In genomic region chr15:48533982-48534381, GRCh38 we compare ENCODE assay signal across 31 cellular contexts.
"Had no signal": no experiment of that assay in that cellular context is flagged by ENCODE, and none has a peak within 500 bp of the region (broad histone marks: within the 10 kb centered on the region; RNA-seq: fewer than 3 reads in every experiment).

No MANE protein-coding gene starts in this region.

- H3K4me1 Mint-ChIP-seq: activated naive CD4-positive, alpha-beta T cell treated with anti-CD3 and anti-CD28 coated beads, Interleukin-2, amount 10 ng/mL, durations not matched to agents 7 days and 5 days; activated naive CD8-positive, alpha-beta T cell treated with anti-CD3 and anti-CD28 coated beads, Interleukin-2, amount 10 ng/mL, durations not matched to agents 7 days and 5 days; memory B cell; naive thymus-derived CD4-positive, alpha-beta T cell; stimulated activated naive B cell treated with anti-CD40 and anti-IgM and Interleukin-4, amounts not matched to agents 10 μg/mL and 1 μg/mL and 100 μg/mL, for 72 hours had no signal

- H3K27me3 Mint-ChIP-seq: activated CD4-positive, alpha-beta memory T cell treated with anti-CD3 and anti-CD28 coated beads for 36 hours; stimulated activated naive B cell treated with anti-CD40 and anti-IgM and Interleukin-4, amounts not matched to agents 10 μg/mL and 1 μg/mL and 100 μg/mL, for 72 hours had no signal

- H2AFZ ChIP-seq: hepatocyte had no signal

- H3K4me3 Mint-ChIP-seq: activated CD4-positive, alpha-beta memory T cell treated with anti-CD3 and anti-CD28 coated beads for 36 hours; activated naive CD4-positive, alpha-beta T cell treated with anti-CD3 and anti-CD28 coated beads, Interleukin-2, amount 10 ng/mL, durations not matched to agents 7 days and 5 days; activated naive CD8-positive, alpha-beta T cell treated with anti-CD3 and anti-CD28 coated beads, Interleukin-2, amount 10 ng/mL, durations not matched to agents 7 days and 5 days; memory B cell; naive thymus-derived CD4-positive, alpha-beta T cell; neural crest cell; stimulated activated naive B cell treated with anti-CD40 and anti-IgM and Interleukin-4, amounts not matched to agents 10 μg/mL and 1 μg/mL and 100 μg/mL, for 72 hours; T-helper 1 cell treated with Interleukin-12 subunit alpha and Interleukin-12 subunit beta and Interleukin-4 antibody, amounts not matched to agents 30 μg/mL and 1 μg/mL, for 36 hours had no signal

- DNase-seq: activated CD4-positive, alpha-beta memory T cell treated with anti-CD3 and anti-CD28 coated beads for 36 hours; activated CD4-positive, alpha-beta T cell treated with anti-CD3 and anti-CD28 coated beads for 4 hours; activated CD8-positive, alpha-beta memory T cell treated with anti-CD3 and anti-CD28 coated beads, Interleukin-2, amount 50 U/mL, for 4 hours; activated gamma-delta T cell; activated naive CD4-positive, alpha-beta T cell treated with anti-CD3 and anti-CD28 coated beads, Interleukin-2, amount 10 ng/mL, durations not matched to agents 7 days and 5 days; activated naive CD8-positive, alpha-beta T cell treated with anti-CD3 and anti-CD28 coated beads, Interleukin-2, amount 10 ng/mL, durations not matched to agents 7 days and 5 days; activated T-cell treated with anti-CD3 and anti-CD28 coated beads, Interleukin-2, amount 50 U/mL, for 1 hour; amniotic stem cell; central memory CD4-positive, alpha-beta T cell; effector memory CD4-positive, alpha-beta T cell; erythroblast; glutamatergic neuron; left colon; midbrain; naive thymus-derived CD4-positive, alpha-beta T cell; occipital lobe; posterior cingulate gyrus; stimulated activated CD4-positive, alpha-beta T cell treated with anti-CD3 and anti-CD28 coated beads, Interleukin-15, amount 100 ng/mL, for 24 hours; stimulated activated CD4-positive, alpha-beta T cell treated with anti-CD3 and anti-CD28 coated beads, Interleukin-2, amount 100 ng/mL, for 24 hours; stimulated activated naive B cell treated with anti-CD40 and anti-IgM and Interleukin-4, amounts not matched to agents 10 μg/mL and 1 μg/mL and 100 μg/mL, for 72 hours; stomach; T-helper 9 cell; upper lobe of left lung had no signal

- H3K27ac Mint-ChIP-seq: activated CD4-positive, alpha-beta memory T cell treated with anti-CD3 and anti-CD28 coated beads for 36 hours; activated naive CD4-positive, alpha-beta T cell treated with anti-CD3 and anti-CD28 coated beads, Interleukin-2, amount 10 ng/mL, durations not matched to agents 7 days and 5 days; activated naive CD8-positive, alpha-beta T cell treated with anti-CD3 and anti-CD28 coated beads, Interleukin-2, amount 10 ng/mL, durations not matched to agents 7 days and 5 days; memory B cell; naive thymus-derived CD4-positive, alpha-beta T cell; stimulated activated naive B cell treated with anti-CD40 and anti-IgM and Interleukin-4, amounts not matched to agents 10 μg/mL and 1 μg/mL and 100 μg/mL, for 72 hours; T-helper 1 cell treated with Interleukin-12 subunit alpha and Interleukin-12 subunit beta and Interleukin-4 antibody, amounts not matched to agents 30 μg/mL and 1 μg/mL, for 36 hours had no signal

- H3K27me3 ChIP-seq: hepatocyte, stomach, thyroid gland, upper lobe of left lung, vagina had no signal

- H3K36me3 ChIP-seq: thyroid gland had no signal

- H3K79me2 ChIP-seq: hepatocyte had no signal

- H3K9me3 ChIP-seq: stomach, thyroid gland, upper lobe of left lung, vagina had no signal

- H3K4me3 ChIP-seq: hepatocyte, stomach, thyroid gland, upper lobe of left lung, vagina had no signal

- H3K27ac ChIP-seq: hepatocyte, stomach, upper lobe of left lung, VCaP had no signal

- H3K4me2 ChIP-seq: hepatocyte had no signal

- ATAC-seq: left colon; naive thymus-derived CD4-positive, alpha-beta T cell; right cardiac atrium; stimulated activated naive B cell treated with anti-CD40 and anti-IgM and Interleukin-4, amounts not matched to agents 10 μg/mL and 1 μg/mL and 100 μg/mL, for 72 hours had no signal

- H3K36me3 Mint-ChIP-seq: activated CD4-positive, alpha-beta memory T cell treated with anti-CD3 and anti-CD28 coated beads for 36 hours; activated naive CD4-positive, alpha-beta T cell treated with anti-CD3 and anti-CD28 coated beads, Interleukin-2, amount 10 ng/mL, durations not matched to agents 7 days and 5 days; activated naive CD8-positive, alpha-beta T cell treated with anti-CD3 and anti-CD28 coated beads, Interleukin-2, amount 10 ng/mL, durations not matched to agents 7 days and 5 days; memory B cell; naive thymus-derived CD4-positive, alpha-beta T cell; stimulated activated naive B cell treated with anti-CD40 and anti-IgM and Interleukin-4, amounts not matched to agents 10 μg/mL and 1 μg/mL and 100 μg/mL, for 72 hours had no signal

- H3K9me3 Mint-ChIP-seq: activated CD4-positive, alpha-beta memory T cell treated with anti-CD3 and anti-CD28 coated beads for 36 hours; activated naive CD4-positive, alpha-beta T cell treated with anti-CD3 and anti-CD28 coated beads, Interleukin-2, amount 10 ng/mL, durations not matched to agents 7 days and 5 days; activated naive CD8-positive, alpha-beta T cell treated with anti-CD3 and anti-CD28 coated beads, Interleukin-2, amount 10 ng/mL, durations not matched to agents 7 days and 5 days; memory B cell; naive thymus-derived CD4-positive, alpha-beta T cell; neural crest cell; stimulated activated naive B cell treated with anti-CD40 and anti-IgM and Interleukin-4, amounts not matched to agents 10 μg/mL and 1 μg/mL and 100 μg/mL, for 72 hours; T-helper 1 cell treated with Interleukin-12 subunit alpha and Interleukin-12 subunit beta and Interleukin-4 antibody, amounts not matched to agents 30 μg/mL and 1 μg/mL, for 36 hours had no signal
